Comparison of ENCODE assay signal across 1 cellular context in genomic region chr11:103800406-103801114, GRCh38.
TF ChIP-seq lines count a peak whose summit lies in the region.

No MANE protein-coding gene starts in this region.

TF ChIP-seq in IMR-90, 13 proteins besides CTCF, POLR2A, EP300 and RAD21:
- TF ChIP-seq FOS (IDR thresholded peaks at IDR 0.05; ENCODE audit: low read depth, low read length): no peak
- no peak for TF ChIP-seq CEBPB (IDR thresholded peaks at IDR 0.05; ENCODE audit: low read depth, low read length)
- TF ChIP-seq ELK1 (IDR thresholded peaks at IDR 0.05; ENCODE audit: borderline replicate concordance, low read depth, low read length): no peak
- no peak for TF ChIP-seq MXI1 (IDR thresholded peaks at IDR 0.05; ENCODE audit: borderline replicate concordance, low read depth, low read length)
- no peak for TF ChIP-seq MAZ (IDR thresholded peaks at IDR 0.05; ENCODE audit: borderline replicate concordance, low read depth, low read length)
- no peak for TF ChIP-seq RFX5 (IDR thresholded peaks at IDR 0.05; ENCODE audit: low read depth, low read length)
